26 cellular contexts compared by ENCODE assay signal in the genomic region with DNA sequence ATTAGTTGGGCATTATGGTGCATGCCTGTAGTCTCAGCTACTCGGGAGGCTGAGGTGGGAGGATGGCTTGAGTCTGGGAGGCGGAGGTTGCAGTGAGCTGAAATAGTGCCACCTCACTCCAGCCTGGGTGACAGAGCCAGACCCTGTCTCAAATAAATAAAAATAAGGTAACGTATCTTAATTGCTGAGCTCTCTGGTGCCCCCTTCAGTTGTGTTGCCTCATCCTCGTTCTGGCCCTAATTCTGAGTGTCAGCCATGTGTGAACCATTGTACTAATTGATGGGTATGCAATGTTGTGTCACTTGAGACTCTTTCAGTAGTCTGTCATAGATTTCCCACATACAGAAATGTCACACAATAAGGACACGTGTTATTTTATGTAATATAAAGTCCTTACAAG.
A peak's percentile ranks its signal among the peaks of the same experiment; 100 is the strongest.
DNase-seq lines count a peak whose midpoint lies in the region; ATAC-seq and TF ChIP-seq lines count a peak whose summit lies in the region.
"Had no signal": no experiment of that assay in that cellular context is flagged by ENCODE, and none has a peak within 500 bp of the region (broad histone marks: within the 10 kb centered on the region; RNA-seq: fewer than 3 reads in every experiment).

No MANE protein-coding gene starts in this region.

- H3K9me3 ChIP-seq in DND-41 (ENCODE audit: insufficient read depth, low read length, severe bottlenecking) (no peaks in the 10 kb centered on the region), Panc1 (ENCODE audit: control insufficient read depth, insufficient read depth, low read depth, low read length) (no peaks in the 10 kb centered on the region), sigmoid colon (no peaks in the 10 kb centered on the region)
- H3K9me3 ChIP-seq: A549, Caco-2 had no signal

- no peak for TF ChIP-seq POLR2A in sigmoid colon (IDR thresholded peaks at IDR 0.05)

- no peak overlapping the region for H3K27ac Mint-ChIP-seq in mesothelial cell of epicardium
- H3K27ac Mint-ChIP-seq: CD8-positive, alpha-beta T cell had no signal

- H3K9ac ChIP-seq in DND-41 (ENCODE audit: low read depth, low read length) = no peak overlapping the region

- DNase-seq in DND-41 = no peak
- DNase-seq in Panc1 (ENCODE audit: low read depth, low spot score) = no peak
- DNase-seq in mesothelial cell of epicardium (ENCODE audit: low spot score in 2 of 2, unreplicated experiment in 2 of 2) = no peak
- no peak for DNase-seq in NCI-H1048 (lab: John Stamatoyannopoulos, UW)
- DNase-seq in A172 (ENCODE audit: low spot score) = no peak
- DNase-seq in sigmoid colon = no peak
- DNase-seq: C1 segment of cervical spinal cord; Caco-2; CD8-positive, alpha-beta T cell; IMR-90; KG1; MM.1S; NCI-H1092; NCI-H1436; NCI-H187; NCI-H2081 treated with DMSO at 0.1 percent for 48 hours; NCI-H2171; NCI-H226; NCI-H524; NCI-H748 treated with DMSO at 0.1 percent for 48 hours; Peyer's patch; SHP77 treated with DMSO at 0.1 percent for 48 hours had no signal

- POLR2A ChIA-PET in Panc1 (lab: Charles Lee) = no interaction called here

- H4K20me1 ChIP-seq in DND-41 (ENCODE audit: insufficient read depth, low read length) = no peaks in the 10 kb centered on the region

- intact Hi-C loops in Panc1 (cut with micrococcal nuclease; ENCODE audit: unreplicated experiment) = no loop called here
- intact Hi-C loops in sigmoid colon (cut with DNase I) = no loop called here

- in situ Hi-C loops in Panc1 (cut with HindIII; ENCODE audit: low pct_unique_long_range_greater_than_20kb, low sequenced_read_pairs) = no loop called here

- H3K79me2 ChIP-seq in DND-41 (ENCODE audit: insufficient read depth, low read length) = no peaks in the 10 kb centered on the region

- H3K27ac ChIP-seq in 22Rv1 (no peak overlapping the region), DND-41 (ENCODE audit: low read length) (no peak overlapping the region), Panc1 (ENCODE audit: low read length) (no peak overlapping the region), sigmoid colon (no peak overlapping the region)
- H3K27ac ChIP-seq: A549, Peyer's patch had no signal

- peaks cover 1% of the 10 kb centered on the region for H3K4me1 Mint-ChIP-seq in mesothelial cell of epicardium

- WGBS in sigmoid colon, 2 donors = 66 to 77% methylated on average over 5 of the region's 5 CpGs

- no peaks in the 10 kb centered on the region for H3K27me3 Mint-ChIP-seq in mesothelial cell of epicardium (ENCODE audit: low read depth)

- H3K36me3 ChIP-seq in DND-41 (ENCODE audit: insufficient read depth, low read length) (no peaks in the 10 kb centered on the region), Panc1 (ENCODE audit: control insufficient read depth, insufficient read depth, low read length) (no peaks in the 10 kb centered on the region), sigmoid colon (no peaks in the 10 kb centered on the region)
- H3K36me3 ChIP-seq: Peyer's patch had no signal

- peaks cover 4% of the 10 kb centered on the region for H3K9me3 Mint-ChIP-seq in mesothelial cell of epicardium

- no TSS peak for BruUV-seq in Panc1 (replicated peaks; lab: Mats Ljungman, UMichigan)

- H3K4me3 ChIP-seq in DND-41 (ENCODE audit: low read depth in 1 of 2, low read length in 2 of 2) (no peak overlapping the region), Panc1 (ENCODE audit: low read depth in 2 of 2, low read length in 2 of 2) (no peak overlapping the region), sigmoid colon (no peak overlapping the region)
- H3K4me3 ChIP-seq: A549, GM12878, Peyer's patch had no signal

- H3K4me1 ChIP-seq in DND-41 (ENCODE audit: insufficient read depth, low read length) (no peaks in the 10 kb centered on the region), Panc1 (ENCODE audit: control insufficient read depth, insufficient read depth, low read length) (no peaks in the 10 kb centered on the region), sigmoid colon (no peaks in the 10 kb centered on the region)
- H3K4me1 ChIP-seq: A549, Caco-2, Peyer's patch had no signal

- TF ChIP-seq EP300 in sigmoid colon (IDR thresholded peaks at IDR 0.05) = no peak

- no peak overlapping the region for H3K4me3 Mint-ChIP-seq in mesothelial cell of epicardium
- H3K4me3 Mint-ChIP-seq: CD8-positive, alpha-beta T cell had no signal

- CTCF ChIA-PET in Panc1 (lab: Charles Lee) = no interaction called here

- no peaks in the 10 kb centered on the region for H3K36me3 Mint-ChIP-seq in mesothelial cell of epicardium
- H3K36me3 Mint-ChIP-seq: CD8-positive, alpha-beta T cell had no signal

- H2AFZ ChIP-seq in DND-41 (ENCODE audit: low read depth, low read length) = no peak overlapping the region

- no peak overlapping the region for H3K4me2 ChIP-seq in DND-41 (ENCODE audit: insufficient read depth, low read length)
- H3K4me2 ChIP-seq: A549 had no signal

- ATAC-seq in DND-41 (ENCODE audit: insufficient read depth, low read depth) (no peak), Panc1 (no peak), HG02678 (IDR thresholded peaks at IDR 0.05; ENCODE audit: unreplicated experiment) (no peak)
- ATAC-seq: A549; CD8-positive, alpha-beta T cell; GM12878 had no signal

- no peaks in the 10 kb centered on the region for H3K27me3 ChIP-seq in DND-41 (ENCODE audit: insufficient read depth, low read length, poor library complexity)
- H3K27me3 ChIP-seq in Panc1 (ENCODE audit: control insufficient read depth, insufficient read depth, low read length) = no peaks in the 10 kb centered on the region
- no peaks in the 10 kb centered on the region for H3K27me3 ChIP-seq in sigmoid colon
- H3K27me3 ChIP-seq: Peyer's patch had no signal

- TF ChIP-seq CTCF in 22Rv1 (IDR thresholded peaks at IDR 0.05) (peak; percentile 22; the same call in 1 of the 2 replicates), DND-41 (IDR thresholded peaks at IDR 0.05; ENCODE audit: borderline replicate concordance, extremely low read depth, low read length, poor library complexity, severe bottlenecking) (peak; percentile 22), Panc1 (IDR thresholded peaks at IDR 0.05) (peak; percentile 19), mesothelial cell of epicardium (IDR thresholded peaks at IDR 0.05; ENCODE audit: unreplicated experiment) (peak; percentile 20), sigmoid colon (IDR thresholded peaks at IDR 0.05) (no peak)

Comparison
In these comparisons a context has a peak if more than half of its experiments do, and no peak if none do; other contexts are left out.
1. CTCF ChIP-seq: peak in 22Rv1 (single experiment), DND-41 (single experiment), Panc1 (single experiment) and mesothelial cell of epicardium (single experiment); none in sigmoid colon (0 of 4).